ENCODE assay signal across 10 cellular contexts in the genomic region with DNA sequence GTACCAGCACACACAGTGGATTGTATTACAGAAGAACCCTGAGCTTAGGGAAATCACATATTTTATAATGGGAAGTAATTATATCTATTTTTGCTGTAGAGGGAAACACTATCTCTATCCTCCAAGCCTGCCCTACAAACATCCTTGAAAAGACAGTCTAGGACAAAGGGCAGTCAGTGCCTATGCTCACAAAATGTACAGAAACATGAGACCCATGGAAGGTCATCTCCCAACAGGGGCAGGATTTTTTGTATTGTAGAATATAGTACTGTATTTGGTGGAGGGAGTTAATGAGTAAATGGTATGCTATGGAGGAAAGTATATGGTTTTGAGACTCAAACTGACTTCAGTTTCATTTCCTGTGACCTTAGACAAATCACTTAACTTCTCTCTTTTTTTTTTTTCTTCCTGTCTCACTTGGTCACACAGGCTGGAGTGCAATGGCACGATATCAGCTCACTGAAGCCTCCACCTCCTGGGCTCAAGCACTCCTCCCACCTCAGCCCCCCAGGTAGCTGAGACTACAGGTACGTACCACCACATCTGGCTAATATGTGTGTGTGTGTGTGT. TPM values are rescaled to one million over a fixed set of nuclear protein-coding genes. Genes with fewer than 3 reads are reported as not detected.
DNase-seq lines count a peak whose midpoint lies in the region; ATAC-seq and TF ChIP-seq lines count a peak whose summit lies in the region.
"Had no signal": no experiment of that assay in that cellular context is flagged by ENCODE, and none has a peak within 500 bp of the region (broad histone marks: within the 10 kb centered on the region; RNA-seq: fewer than 3 reads in every experiment).

No MANE protein-coding gene starts in this region.

- H3K4me3 ChIP-seq in Loucy (ENCODE audit: low read length, poor library complexity, severe bottlenecking): no peak overlapping the region
- no peak overlapping the region for H3K4me3 ChIP-seq in suprapubic skin
- H3K4me3 ChIP-seq: A549 had no signal

- H3K27ac ChIP-seq in suprapubic skin: no peak overlapping the region
- H3K27ac ChIP-seq: A549 had no signal

- no peak for TF ChIP-seq POLR2A in suprapubic skin (IDR thresholded peaks at IDR 0.05)

- H3K36me3 Mint-ChIP-seq in stimulated activated effector memory CD8-positive, alpha-beta T cell treated with anti-CD3 and anti-CD28 coated beads, Interleukin-12 subunit alpha, Interleukin-12 subunit beta, amount 100 ng/mL, for 72 hours: no peaks in the 10 kb centered on the region
- no peaks in the 10 kb centered on the region for H3K36me3 Mint-ChIP-seq in HFFc6 (ENCODE audit: low read depth)

- H3K4me3 Mint-ChIP-seq in stimulated activated effector memory CD8-positive, alpha-beta T cell treated with anti-CD3 and anti-CD28 coated beads, Interleukin-12 subunit alpha, Interleukin-12 subunit beta, amount 100 ng/mL, for 72 hours: peak overlapping the region; percentile 7
- H3K4me3 Mint-ChIP-seq in HFFc6: no peak overlapping the region

- H3K4me1 ChIP-seq in Loucy (ENCODE audit: insufficient read depth, low read length, poor library complexity, severe bottlenecking): peaks cover 11% of the 10 kb centered on the region
- H3K4me1 ChIP-seq in suprapubic skin: peaks cover 3% of the 10 kb centered on the region
- H3K4me1 ChIP-seq: A549 had no signal

- TF ChIP-seq CTCF in Loucy (conservative IDR thresholded peaks at IDR 0.05; ENCODE audit: low read length) (no peak), HFFc6 (IDR thresholded peaks at IDR 0.05) (no peak), suprapubic skin (IDR thresholded peaks at IDR 0.05) (no peak)

- no peak for TF ChIP-seq EP300 in suprapubic skin (IDR thresholded peaks at IDR 0.05)

- H3K9me3 ChIP-seq in Loucy (ENCODE audit: insufficient read depth, low read depth, low read length): no peaks in the 10 kb centered on the region
- H3K9me3 ChIP-seq in suprapubic skin: no peaks in the 10 kb centered on the region
- H3K9me3 ChIP-seq: A549 had no signal

- WGBS in suprapubic skin: 45% methylated on average over 1 of the region's 2 CpGs

- no peaks in the 10 kb centered on the region; the same call in 1 of the 2 replicates for H3K27me3 Mint-ChIP-seq in HFFc6 (ENCODE audit: insufficient read depth)

- H3K9ac ChIP-seq in Loucy (ENCODE audit: low read depth, low read length, poor library complexity, severe bottlenecking): no peak overlapping the region

- H3K79me2 ChIP-seq in Loucy (ENCODE audit: insufficient read depth, low read length): no peaks in the 10 kb centered on the region

- no peak for DNase-seq in activated CD4-positive, CD25-positive, alpha-beta regulatory T cell treated with anti-CD3 and anti-CD28 coated beads, Interleukin-2, amount 50 U/mL, for 72 hours
- DNase-seq in stimulated activated effector memory CD8-positive, alpha-beta T cell treated with anti-CD3 and anti-CD28 coated beads, Interleukin-12 subunit alpha, Interleukin-12 subunit beta, amount 100 ng/mL, for 72 hours (ENCODE audit: low spot score in 2 of 2): no peak
- DNase-seq in superior temporal gyrus (ENCODE audit: extremely low spot score): no peak
- DNase-seq in HFFc6: no peak
- no peak for DNase-seq in suprapubic skin (ENCODE audit: low spot score in 2 of 2)

- H3K4me2 ChIP-seq in Loucy (ENCODE audit: low read depth, low read length, poor library complexity, severe bottlenecking): peak overlapping the region; percentile 10
- H3K4me2 ChIP-seq: A549 had no signal

- H4K20me1 ChIP-seq in Loucy (ENCODE audit: insufficient read depth, low read length, poor library complexity, severe bottlenecking): no peaks in the 10 kb centered on the region

- H2AFZ ChIP-seq in Loucy (ENCODE audit: low read length): no peak overlapping the region

- no peaks in the 10 kb centered on the region for H3K27me3 ChIP-seq in Loucy (ENCODE audit: insufficient read depth, low read length, poor library complexity, severe bottlenecking)
- no peaks in the 10 kb centered on the region for H3K27me3 ChIP-seq in suprapubic skin

- no peak overlapping the region for H3K27ac Mint-ChIP-seq in stimulated activated effector memory CD8-positive, alpha-beta T cell treated with anti-CD3 and anti-CD28 coated beads, Interleukin-12 subunit alpha, Interleukin-12 subunit beta, amount 100 ng/mL, for 72 hours
- no peak overlapping the region for H3K27ac Mint-ChIP-seq in HFFc6

- peaks cover 20% of the 10 kb centered on the region for H3K4me1 Mint-ChIP-seq in stimulated activated effector memory CD8-positive, alpha-beta T cell treated with anti-CD3 and anti-CD28 coated beads, Interleukin-12 subunit alpha, Interleukin-12 subunit beta, amount 100 ng/mL, for 72 hours
- H3K4me1 Mint-ChIP-seq in HFFc6 (ENCODE audit: low read depth): peaks cover 21% of the 10 kb centered on the region

- H3F3A ChIP-seq in Loucy (ENCODE audit: low read depth): no peaks in the 10 kb centered on the region

- no peaks in the 10 kb centered on the region for H3K9me2 ChIP-seq in Loucy (replicated peaks; ENCODE audit: low read depth, low read length)

- ATAC-seq in activated CD4-positive, CD25-positive, alpha-beta regulatory T cell treated with anti-CD3 and anti-CD28 coated beads, Interleukin-2, amount 50 U/mL, for 24 hours: peak; percentile 74
- ATAC-seq in HG02678 (IDR thresholded peaks at IDR 0.05; ENCODE audit: unreplicated experiment): peak; percentile 89
- ATAC-seq in stimulated activated effector memory CD8-positive, alpha-beta T cell treated with anti-CD3 and anti-CD28 coated beads, Interleukin-12 subunit alpha, Interleukin-12 subunit beta, amount 100 ng/mL, for 72 hours: peak; percentile 82
- ATAC-seq: A549, HCT116 had no signal

- H3K9me3 Mint-ChIP-seq in stimulated activated effector memory CD8-positive, alpha-beta T cell treated with anti-CD3 and anti-CD28 coated beads, Interleukin-12 subunit alpha, Interleukin-12 subunit beta, amount 100 ng/mL, for 72 hours: no peaks in the 10 kb centered on the region
- no peaks in the 10 kb centered on the region for H3K9me3 Mint-ChIP-seq in HFFc6

- H3K36me3 ChIP-seq in Loucy (ENCODE audit: insufficient read depth, low read length) (no peaks in the 10 kb centered on the region), suprapubic skin (no peaks in the 10 kb centered on the region)

RNA-seq across cellular contexts. Expression of gene RAB14, which starts 5.8 kb away (rescaled TPM):
- 10 to 100 TPM; 80.3 to 91.4 (median 85.8) TPM for total RNA-seq in HFFc6 (2021; fragmentation: NEBNext Ultra II Directional; extraction: Animal tissue kit (Norgen Biotek cat#: 25700))
- total RNA-seq in suprapubic skin: 10 to 100 TPM; 41.4 to 49.5 (median 45.9) TPM
